Comparison of ENCODE assay signal across 1 cellular context in genomic region chr3:14137445-14137844, GRCh38.
TF ChIP-seq lines count a peak whose summit lies in the region.

No MANE protein-coding gene starts in this region.

TF ChIP-seq in HepG2, 621 proteins besides CTCF, POLR2A, EP300 and RAD21:
- peak; percentile 49 for TF ChIP-seq AGO2 (optimal IDR thresholded peaks at IDR 0.05; ENCODE audit: low read depth, low read length)
- TF ChIP-seq NR1H2 (CRISPR knock-in tag; IDR thresholded peaks at IDR 0.05; ENCODE audit: borderline replicate concordance, low read depth) = no peak
TF ChIP-seq in HepG2: peak in this region for 1.
